12 cellular contexts compared by ENCODE assay signal in the genomic region with DNA sequence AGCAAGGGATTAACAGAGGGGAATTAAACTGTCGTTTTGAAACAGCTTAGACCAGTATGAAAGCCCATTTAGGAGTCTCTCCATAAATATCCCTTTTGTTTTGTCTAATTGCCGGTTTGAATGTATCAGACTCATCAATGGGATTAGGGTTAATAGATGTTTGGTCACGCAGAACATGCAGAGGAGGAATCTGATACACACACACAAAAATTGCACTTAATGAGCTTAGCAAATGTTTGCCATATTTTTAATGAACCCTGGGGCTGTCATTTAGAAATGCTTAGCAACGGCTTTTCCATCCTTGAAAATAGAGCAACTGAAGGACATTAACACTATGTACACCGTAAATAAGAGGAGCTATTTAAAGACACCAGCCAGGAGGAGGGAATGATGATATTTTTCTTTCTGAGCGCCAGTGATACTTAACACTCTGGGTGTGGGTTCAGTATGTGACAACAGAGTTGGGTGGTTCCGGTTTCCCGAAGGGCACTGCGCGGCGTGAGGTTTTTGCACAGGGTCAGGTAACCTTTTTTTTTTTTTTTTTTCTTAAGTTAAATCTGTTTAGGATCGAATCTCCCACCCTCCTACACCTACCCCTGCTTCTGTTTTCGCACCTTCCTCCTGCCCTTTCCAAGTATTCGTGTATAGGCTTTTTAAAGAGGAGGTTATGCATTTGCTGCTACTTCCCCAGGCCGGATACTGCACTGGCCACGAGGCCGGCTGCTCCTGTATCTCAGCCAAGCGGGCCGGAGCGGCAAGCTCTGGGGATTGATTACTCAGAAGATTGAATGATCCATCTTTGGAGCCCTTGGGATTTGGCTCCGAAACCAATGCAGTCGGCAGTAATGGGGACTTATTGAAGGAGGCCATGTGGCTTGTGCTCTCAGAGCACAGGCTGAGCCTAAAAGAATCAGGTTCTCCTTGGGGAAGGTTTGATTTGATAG.
A peak's percentile ranks its signal among the peaks of the same experiment; 100 is the strongest.
DNase-seq lines count a peak whose midpoint lies in the region; ATAC-seq and TF ChIP-seq lines count a peak whose summit lies in the region.
"Had no signal": no experiment of that assay in that cellular context is flagged by ENCODE, and none has a peak within 500 bp of the region (broad histone marks: within the 10 kb centered on the region; RNA-seq: fewer than 3 reads in every experiment).

No MANE protein-coding gene starts in this region.

- H3K79me2 ChIP-seq in trophoblast cell (ENCODE audit: control insufficient read depth, insufficient read depth, low read length, poor library complexity), result no peaks in the 10 kb centered on the region

- no peaks in the 10 kb centered on the region for H3K9me3 Mint-ChIP-seq in activated T-helper 1 cell treated with anti-CD3 and anti-CD28 coated beads, Interleukin-12 subunit alpha, Interleukin-12 subunit beta, Interleukin-2, Interleukin-4 antibody, amounts not matched to agents 30 ng/mL and 10 ng/mL and 1 ng/mL, durations not matched to agents 14 hours and 24 hours and 36 hours

- DNase-seq in DMS153 treated with DMSO at 0.1 percent for 48 hours (lab: John Stamatoyannopoulos, UW; ENCODE audit: unreplicated experiment) (peak; percentile 84), NCI-H2029 (lab: John Stamatoyannopoulos, UW) (peak; percentile 75), SJCRH30 (peak; percentile 66 to 74), trophoblast cell (peak; percentile 20 to 83), iPS-NIHi7 (ENCODE audit: extremely low spot score) (no peak), tibial artery (no peak)
- DNase-seq in activated T-helper 1 cell treated with anti-CD3 and anti-CD28 coated beads, Interleukin-12 subunit alpha, Interleukin-12 subunit beta, Interleukin-2, Interleukin-4 antibody, amounts not matched to agents 30 ng/mL and 10 ng/mL and 1 ng/mL, durations not matched to agents 14 hours and 24 hours and 36 hours (ENCODE audit: low spot score), result no peak
- DNase-seq: activated gamma-delta T cell treated with Interleukin-2 at 50 U/mL for 16 hours, DMS53, lower lobe of right lung had no signal

- no peaks in the 10 kb centered on the region for H3K27me3 ChIP-seq in SJCRH30
- H3K27me3 ChIP-seq in trophoblast cell (ENCODE audit: insufficient read depth, low read length), result no peaks in the 10 kb centered on the region
- H3K27me3 ChIP-seq in tibial artery, result no peaks in the 10 kb centered on the region
- H3K27me3 ChIP-seq: upper lobe of left lung had no signal

- no peak overlapping the region for H3K27ac Mint-ChIP-seq in activated T-helper 1 cell treated with anti-CD3 and anti-CD28 coated beads, Interleukin-12 subunit alpha, Interleukin-12 subunit beta, Interleukin-2, Interleukin-4 antibody, amounts not matched to agents 30 ng/mL and 10 ng/mL and 1 ng/mL, durations not matched to agents 14 hours and 24 hours and 36 hours

- H4K12ac ChIP-seq in trophoblast cell (ENCODE audit: low read depth, low read length), result no peak overlapping the region

- no peak overlapping the region for H3K4me2 ChIP-seq in trophoblast cell (ENCODE audit: low read length)

- WGBS in trophoblast cell (ENCODE audit: extremely low coverage, insufficient coverage, insufficient read length), result no CpG with 5 or more reads among the region's 22 CpGs

- H3K27me3 Mint-ChIP-seq in activated T-helper 1 cell treated with anti-CD3 and anti-CD28 coated beads, Interleukin-12 subunit alpha, Interleukin-12 subunit beta, Interleukin-2, Interleukin-4 antibody, amounts not matched to agents 30 ng/mL and 10 ng/mL and 1 ng/mL, durations not matched to agents 14 hours and 24 hours and 36 hours (ENCODE audit: insufficient read depth), result peaks cover 2% of the 10 kb centered on the region

- no peak overlapping the region for H4K91ac ChIP-seq in trophoblast cell (ENCODE audit: low read depth, low read length)

- H3K4me3 Mint-ChIP-seq in activated T-helper 1 cell treated with anti-CD3 and anti-CD28 coated beads, Interleukin-12 subunit alpha, Interleukin-12 subunit beta, Interleukin-2, Interleukin-4 antibody, amounts not matched to agents 30 ng/mL and 10 ng/mL and 1 ng/mL, durations not matched to agents 14 hours and 24 hours and 36 hours, result no peak overlapping the region

- ATAC-seq in HG03045 (IDR thresholded peaks at IDR 0.05; ENCODE audit: unreplicated experiment), result no peak
- ATAC-seq: lower lobe of right lung had no signal

- intact Hi-C loops in activated T-helper 1 cell treated with anti-CD3 and anti-CD28 coated beads, Interleukin-12 subunit alpha, Interleukin-12 subunit beta, Interleukin-2, Interleukin-4 antibody, amounts not matched to agents 30 ng/mL and 10 ng/mL and 1 ng/mL, durations not matched to agents 14 hours and 24 hours and 36 hours (cut with micrococcal nuclease), result no loop called here
- intact Hi-C loops in tibial artery (cut with DNase I; ENCODE audit: low total_unique reads), result no loop called here

- no peaks in the 10 kb centered on the region for H3K36me3 ChIP-seq in SJCRH30
- H3K36me3 ChIP-seq in trophoblast cell (ENCODE audit: control insufficient read depth in 1 of 2, insufficient read depth in 2 of 2, low read length in 2 of 2), result no peaks in the 10 kb centered on the region
- no peaks in the 10 kb centered on the region for H3K36me3 ChIP-seq in tibial artery
- H3K36me3 ChIP-seq: lower lobe of right lung, upper lobe of left lung had no signal

- no peak overlapping the region for H3K18ac ChIP-seq in trophoblast cell (ENCODE audit: low read length)

- no peak overlapping the region for H2AFZ ChIP-seq in trophoblast cell (ENCODE audit: insufficient read depth, low read length, poor library complexity)

- H3K36me3 Mint-ChIP-seq in activated T-helper 1 cell treated with anti-CD3 and anti-CD28 coated beads, Interleukin-12 subunit alpha, Interleukin-12 subunit beta, Interleukin-2, Interleukin-4 antibody, amounts not matched to agents 30 ng/mL and 10 ng/mL and 1 ng/mL, durations not matched to agents 14 hours and 24 hours and 36 hours (ENCODE audit: low read depth), result no peaks in the 10 kb centered on the region

- no peak overlapping the region for H4K8ac ChIP-seq in trophoblast cell (ENCODE audit: low read depth, low read length)

- H3K4me3 ChIP-seq in SJCRH30 (peak overlapping the region; percentile 53), trophoblast cell (ENCODE audit: low read depth, low read length) (no peak overlapping the region), tibial artery (no peak overlapping the region)
- H3K4me3 ChIP-seq: lower lobe of right lung, upper lobe of left lung had no signal

- H3K4me1 ChIP-seq in SJCRH30 (peaks cover 13% of the 10 kb centered on the region), trophoblast cell (ENCODE audit: control insufficient read depth in 1 of 2, insufficient read depth in 2 of 2, low read length in 2 of 2) (peaks cover 0 to 2% of the 10 kb centered on the region in 2 experiments), tibial artery (peaks cover 0 to 8% (median 0%) of the 10 kb centered on the region in 4 donors)
- H3K4me1 ChIP-seq: lower lobe of right lung, upper lobe of left lung had no signal

- H3K27ac ChIP-seq in SJCRH30 (peak overlapping the region; percentile 72), trophoblast cell (ENCODE audit: low read depth, low read length) (no peak overlapping the region), tibial artery (no peak overlapping the region)
- H3K27ac ChIP-seq: lower lobe of right lung, upper lobe of left lung had no signal

- TF ChIP-seq CTCF in tibial artery (IDR thresholded peaks at IDR 0.05), result no peak

- H3K23ac ChIP-seq in trophoblast cell (ENCODE audit: low read length), result no peak overlapping the region

- no peak overlapping the region for H3K9ac ChIP-seq in trophoblast cell (ENCODE audit: low read length)

- no peaks in the 10 kb centered on the region for H3K9me3 ChIP-seq in SJCRH30 (replicated peaks)
- H3K9me3 ChIP-seq in trophoblast cell (ENCODE audit: insufficient read depth, low read depth, low read length), result no peaks in the 10 kb centered on the region
- H3K9me3 ChIP-seq in tibial artery, result no peaks in the 10 kb centered on the region
- H3K9me3 ChIP-seq: lower lobe of right lung, upper lobe of left lung had no signal

- H2BK120ac ChIP-seq in trophoblast cell (ENCODE audit: insufficient read depth, low read length, poor library complexity), result no peak overlapping the region

- no peak overlapping the region for H3K4ac ChIP-seq in trophoblast cell (ENCODE audit: low read depth, low read length)

- no peak overlapping the region for H3K14ac ChIP-seq in trophoblast cell (ENCODE audit: low read length)

- no peaks in the 10 kb centered on the region for H3K4me1 Mint-ChIP-seq in activated T-helper 1 cell treated with anti-CD3 and anti-CD28 coated beads, Interleukin-12 subunit alpha, Interleukin-12 subunit beta, Interleukin-2, Interleukin-4 antibody, amounts not matched to agents 30 ng/mL and 10 ng/mL and 1 ng/mL, durations not matched to agents 14 hours and 24 hours and 36 hours (ENCODE audit: low read depth)

- H2BK12ac ChIP-seq in trophoblast cell (ENCODE audit: low read length), result no peak overlapping the region

- H3K79me1 ChIP-seq in trophoblast cell (ENCODE audit: low read length), result no peaks in the 10 kb centered on the region

- H2BK5ac ChIP-seq in trophoblast cell (ENCODE audit: low read depth, low read length, poor library complexity), result no peak overlapping the region

- no peak overlapping the region for H2AK5ac ChIP-seq in trophoblast cell (ENCODE audit: low read length)

Comparison
In these comparisons a context has a peak if more than half of its experiments do, and no peak if none do; other contexts are left out.
1. DNase-seq: peak in DMS153 treated with DMSO at 0.1 percent for 48 hours (single experiment), NCI-H2029 (single experiment), SJCRH30 (2 of 2) and trophoblast cell (2 of 2); none in iPS-NIHi7 (single experiment), activated T-helper 1 cell treated with anti-CD3 and anti-CD28 coated beads, Interleukin-12 subunit alpha, Interleukin-12 subunit beta, Interleukin-2, Interleukin-4 antibody, amounts not matched to agents 30 ng/mL and 10 ng/mL and 1 ng/mL, durations not matched to agents 14 hours and 24 hours and 36 hours (single experiment) and tibial artery (0 of 2).